1 cellular context compared by ENCODE assay signal in genomic region chr3:30256474-30256873, GRCh38.
TF ChIP-seq lines count a peak whose summit lies in the region.

No MANE protein-coding gene starts in this region.

TF ChIP-seq in HCT116, 20 proteins besides CTCF, POLR2A, EP300 and RAD21 (continued from another document):
- no peak for TF ChIP-seq JUND (IDR thresholded peaks at IDR 0.05)
- TF ChIP-seq ELF1 (IDR thresholded peaks at IDR 0.05; ENCODE audit: borderline replicate concordance, low read depth), result no peak
